19 cellular contexts compared by ENCODE assay signal in the genomic region with DNA sequence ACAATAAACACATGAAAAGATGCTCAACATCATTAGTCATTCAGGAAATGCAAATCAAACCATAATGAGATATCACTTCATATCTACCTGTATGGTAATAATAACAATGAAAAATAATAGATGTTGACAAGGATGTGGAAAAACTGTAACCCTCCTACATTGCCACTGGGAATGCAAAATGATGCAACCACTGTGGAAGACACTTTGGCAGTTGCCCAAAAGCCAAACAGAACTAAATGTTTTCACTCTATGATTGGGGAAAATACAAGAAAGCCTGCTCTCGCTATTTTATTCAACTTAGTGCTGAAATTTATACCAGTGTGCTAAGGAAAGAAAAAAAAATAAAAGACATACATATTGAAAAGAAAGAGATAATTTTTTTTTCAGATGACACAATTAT.
"Had no signal": no experiment of that assay in that cellular context is flagged by ENCODE, and none has a peak within 500 bp of the region (broad histone marks: within the 10 kb centered on the region; RNA-seq: fewer than 3 reads in every experiment).

No MANE protein-coding gene starts in this region.

- H3K4me2 ChIP-seq: neural progenitor cell had no signal

- FAIRE-seq: keratinocyte, pancreas had no signal

- ATAC-seq: activated CD4-positive, alpha-beta T cell treated with anti-CD3 and anti-CD28 coated beads for 36 hours; activated CD8-positive, alpha-beta T cell treated with anti-CD3 and anti-CD28 coated beads, Interleukin-2, amount 10 ng/mL, durations not matched to agents 7 days and 5 days; activated T-helper 17 cell treated with anti-CD3 and anti-CD28 coated beads, Interleukin-2, amount 50 U/mL, for 72 hours; effector memory CD8-positive, alpha-beta T cell; pancreas; T-cell had no signal

- H3K9me3 Mint-ChIP-seq: brain; dendritic cell treated with granulocyte-macrophage colony-stimulating factor and Interleukin-4, amounts not matched to agents 40 ng/mL and 50 ng/mL, for 4 days; neural progenitor cell had no signal

- H3K27me3 Mint-ChIP-seq: activated CD4-positive, alpha-beta T cell treated with anti-CD3 and anti-CD28 coated beads for 36 hours; activated T-helper 17 cell treated with anti-CD3 and anti-CD28 coated beads, Interleukin-2, amount 50 U/mL, for 72 hours; dendritic cell treated with granulocyte-macrophage colony-stimulating factor and Interleukin-4, amounts not matched to agents 40 ng/mL and 50 ng/mL, for 4 days; effector memory CD8-positive, alpha-beta T cell; T-cell had no signal

- H3K36me3 ChIP-seq: left ventricle myocardium inferior, neural progenitor cell, pancreas, tibial artery, uterus, WERI-Rb-1 had no signal

- H3K27ac Mint-ChIP-seq: activated CD4-positive, alpha-beta T cell treated with anti-CD3 and anti-CD28 coated beads for 36 hours; activated CD8-positive, alpha-beta T cell treated with anti-CD3 and anti-CD28 coated beads, Interleukin-2, amount 10 ng/mL, durations not matched to agents 7 days and 5 days; activated naive CD4-positive, alpha-beta T cell treated with anti-CD3 and anti-CD28 coated beads for 36 hours; activated T-helper 17 cell treated with anti-CD3 and anti-CD28 coated beads, Interleukin-2, amount 50 U/mL, for 72 hours; brain; dendritic cell treated with granulocyte-macrophage colony-stimulating factor and Interleukin-4, amounts not matched to agents 40 ng/mL and 50 ng/mL, for 4 days; effector memory CD8-positive, alpha-beta T cell; neural progenitor cell; T-cell had no signal

- H3K4me3 ChIP-seq: left ventricle myocardium inferior, neural progenitor cell, pancreas, tibial artery, uterus had no signal

- H3K4me1 Mint-ChIP-seq: activated CD4-positive, alpha-beta T cell treated with anti-CD3 and anti-CD28 coated beads for 36 hours; activated T-helper 17 cell treated with anti-CD3 and anti-CD28 coated beads, Interleukin-2, amount 50 U/mL, for 72 hours; brain; neural progenitor cell; T-cell had no signal

- H2AFZ ChIP-seq: neural progenitor cell had no signal

- H3K9me3 ChIP-seq: left ventricle myocardium inferior, pancreas, tibial artery, uterus had no signal

- H3K27ac ChIP-seq: epithelial cell of prostate, left ventricle myocardium inferior, neural progenitor cell, pancreas, tibial artery, uterus, WERI-Rb-1 had no signal

- H3K27me3 ChIP-seq: neural progenitor cell, pancreas, tibial artery, uterus had no signal

- H3K9ac ChIP-seq: neural progenitor cell had no signal

- H3K4me1 ChIP-seq: left ventricle myocardium inferior, neural progenitor cell, pancreas, tibial artery, uterus had no signal

- H3K36me3 Mint-ChIP-seq: brain, neural progenitor cell, T-cell had no signal

- DNase-seq: activated CD4-positive, alpha-beta T cell treated with anti-CD3 and anti-CD28 coated beads for 36 hours; activated CD8-positive, alpha-beta T cell treated with anti-CD3 and anti-CD28 coated beads, Interleukin-2, amount 10 ng/mL, durations not matched to agents 7 days and 5 days; activated naive CD4-positive, alpha-beta T cell treated with anti-CD3 and anti-CD28 coated beads for 36 hours; cerebellar nuclear complex; effector memory CD8-positive, alpha-beta T cell; left ventricle myocardium inferior; midbrain; pancreas; small intestine; T-cell; tibial artery; uterus; WERI-Rb-1 had no signal

- H3K4me3 Mint-ChIP-seq: activated CD4-positive, alpha-beta T cell treated with anti-CD3 and anti-CD28 coated beads for 36 hours; activated CD8-positive, alpha-beta T cell treated with anti-CD3 and anti-CD28 coated beads, Interleukin-2, amount 10 ng/mL, durations not matched to agents 7 days and 5 days; activated naive CD4-positive, alpha-beta T cell treated with anti-CD3 and anti-CD28 coated beads for 36 hours; activated T-helper 17 cell treated with anti-CD3 and anti-CD28 coated beads, Interleukin-2, amount 50 U/mL, for 72 hours; brain; dendritic cell treated with granulocyte-macrophage colony-stimulating factor and Interleukin-4, amounts not matched to agents 40 ng/mL and 50 ng/mL, for 4 days; effector memory CD8-positive, alpha-beta T cell; neural progenitor cell; T-cell had no signal
